8 cellular contexts compared by ENCODE assay signal in the genomic region with DNA sequence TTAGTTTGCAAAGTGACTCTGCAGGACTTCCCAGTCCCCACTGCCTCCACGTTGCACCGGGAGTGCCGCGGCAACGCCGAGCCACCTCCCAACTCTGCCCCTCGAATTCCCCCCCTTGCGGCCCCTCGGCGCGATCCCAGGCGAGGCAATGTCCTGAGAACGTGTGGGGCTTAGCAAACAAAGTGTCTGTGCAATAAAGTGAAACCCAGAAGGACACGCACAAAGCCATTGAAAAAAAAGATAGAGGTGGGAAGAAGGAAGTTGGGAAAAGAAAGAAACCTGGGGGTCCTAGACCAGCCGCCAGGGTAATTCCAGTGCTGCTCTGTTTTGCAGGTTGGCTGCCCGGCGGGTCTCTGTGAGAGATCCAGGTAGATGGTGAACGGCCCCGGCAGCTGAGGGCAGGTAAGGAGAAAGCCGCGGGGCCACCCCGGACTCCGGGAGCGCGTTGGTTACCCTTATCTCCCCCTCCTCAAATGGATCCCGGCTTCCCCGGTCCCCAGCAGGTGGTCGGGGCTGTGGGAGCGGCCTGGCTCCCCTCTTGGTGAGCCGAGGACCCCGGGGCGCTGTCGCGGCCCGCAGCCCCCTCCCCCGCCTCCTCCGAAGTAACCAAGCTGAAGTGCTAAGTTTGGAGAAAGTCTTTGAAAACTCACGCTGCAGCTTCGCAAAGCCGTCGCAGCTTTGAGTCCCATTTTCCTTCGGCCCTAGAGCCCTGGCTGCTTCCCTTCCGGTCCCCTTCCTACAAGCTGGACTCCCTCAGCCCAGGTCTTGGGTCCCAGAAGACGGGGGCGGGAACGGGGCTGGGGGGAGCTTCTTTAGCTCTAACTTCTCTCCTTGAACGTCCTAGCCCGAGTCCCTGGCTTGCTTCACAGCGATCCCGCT. TPM values are rescaled to one million over a fixed set of nuclear protein-coding genes. Genes with fewer than 3 reads are reported as not detected.
DNase-seq lines count a peak whose midpoint lies in the region; TF ChIP-seq lines count a peak whose summit lies in the region.

No MANE protein-coding gene starts in this region.

- peaks cover 3% of the 10 kb centered on the region for H3K4me1 ChIP-seq in parathyroid adenoma

- H3K4me2 ChIP-seq in parathyroid adenoma (ENCODE audit: low read length): peak overlapping the region; percentile 57

- H3K79me2 ChIP-seq in parathyroid adenoma: no peaks in the 10 kb centered on the region

- peak overlapping the region; percentile 64 for H2AFZ ChIP-seq in parathyroid adenoma

- CTCF ChIA-PET in RWPE1 (lab: Yijun Ruan, JAX): interaction anchor here (0.5 to 0.7 kb wide), 3 partner anchors 30 to 1866 kb away, joined by 3 to 4 read pairs (median 3); no protein-coding TSS in a partner anchor

- peak overlapping the region; percentile 60 for H3K4me3 ChIP-seq in H7 (ENCODE audit: insufficient read depth, low read depth, low read length)
- H3K4me3 ChIP-seq in epithelial cell of esophagus (ENCODE audit: low read length): peak overlapping the region; percentile 63
- H3K4me3 ChIP-seq in parathyroid adenoma (ENCODE audit: low read depth, low read length): peak overlapping the region; percentile 32

- DNase-seq in DMS53 (lab: John Stamatoyannopoulos, UW) (peak; percentile 60), DMS53 treated with DMSO at 0.1 percent for 48 hours (lab: John Stamatoyannopoulos, UW; ENCODE audit: unreplicated experiment) (no peak), H7 (peak; percentile 85), RWPE1 (ENCODE audit: low spot score) (no peak), epithelial cell of esophagus (ENCODE audit: low read depth) (peak; percentile 22), KG1 (lab: John Stamatoyannopoulos, UW) (no peak), occipital lobe (lab: John Stamatoyannopoulos, UW) (no peak)

- TF ChIP-seq CTCF in RWPE1 (conservative IDR thresholded peaks at IDR 0.05; ENCODE audit: low read depth) (no peak), epithelial cell of esophagus (IDR thresholded peaks at IDR 0.05; ENCODE audit: insufficient read depth, low read depth, low read length, missing control alignments) (no peak), parathyroid adenoma (IDR thresholded peaks at IDR 0.05) (no peak)

- H3K9me3 ChIP-seq in parathyroid adenoma (ENCODE audit: control insufficient read depth, low read length): no peaks in the 10 kb centered on the region

- H3K36me3 ChIP-seq in H7 (replicated peaks; ENCODE audit: control insufficient read depth, insufficient read depth, low read length) (no peaks in the 10 kb centered on the region), parathyroid adenoma (ENCODE audit: control insufficient read depth, insufficient read depth, low read length) (no peaks in the 10 kb centered on the region)

- no peak overlapping the region for H3K9ac ChIP-seq in parathyroid adenoma

- H3K27me3 ChIP-seq in H7 (ENCODE audit: control insufficient read depth, insufficient read depth, low read length) (peaks cover 96% of the 10 kb centered on the region), parathyroid adenoma (ENCODE audit: control insufficient read depth, insufficient read depth, low read length) (peaks cover 30% of the 10 kb centered on the region)

- H3K27ac ChIP-seq in RWPE1 (peak overlapping the region; percentile 85), parathyroid adenoma (no peak overlapping the region)

- POLR2A ChIA-PET in RWPE1 (lab: Yijun Ruan, JAX; ENCODE audit: low non-redundant PET): no interaction called here

RNA-seq across cellular contexts. Expression of a gene that starts 0.5 kb away (rescaled TPM):
- total RNA-seq in H7 (2014; rRNA removed; shearing (Covaris generic)): 0.03 and 0.26 TPM in 2 replicates
- total RNA-seq in occipital lobe: 2.5 TPM

Comparison
In these comparisons a context has a peak if more than half of its experiments do, and no peak if none do; other contexts are left out.
1. DNase-seq: peak in DMS53 (single experiment), H7 (single experiment) and epithelial cell of esophagus (single experiment); none in DMS53 treated with DMSO at 0.1 percent for 48 hours (single experiment), RWPE1 (single experiment), KG1 (single experiment) and occipital lobe (single experiment).
2. Peak in every context shown above with its lines, with median percentiles within 50 percentile points of each other: H3K4me3 ChIP-seq.